In the genomic region with DNA sequence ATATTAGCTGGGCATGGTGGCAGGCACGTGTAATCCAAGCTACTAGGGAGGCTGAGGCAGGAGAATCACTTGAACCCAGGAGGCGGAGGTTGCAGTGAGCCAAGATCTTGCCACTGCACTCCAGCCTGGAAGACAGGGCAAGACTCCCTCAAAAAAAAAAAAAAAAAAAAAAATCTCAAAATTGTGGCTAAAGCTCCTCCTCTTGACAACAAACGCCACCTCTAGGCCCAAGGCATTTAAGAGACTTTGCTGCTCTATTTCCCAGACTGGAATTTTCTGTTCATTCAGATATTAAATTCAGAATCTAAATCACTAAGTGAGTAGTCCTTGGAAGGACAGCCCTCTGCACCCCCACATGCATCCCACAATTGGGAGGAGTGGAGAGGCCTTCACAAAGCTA, we compare ENCODE assay signal across 1 cellular context.
TF ChIP-seq lines count a peak whose summit lies in the region.

No MANE protein-coding gene starts in this region.

TF ChIP-seq in GM12878, 131 proteins besides CTCF, POLR2A, EP300 and RAD21 (continued from another document):
- TF ChIP-seq, protein P1, sequence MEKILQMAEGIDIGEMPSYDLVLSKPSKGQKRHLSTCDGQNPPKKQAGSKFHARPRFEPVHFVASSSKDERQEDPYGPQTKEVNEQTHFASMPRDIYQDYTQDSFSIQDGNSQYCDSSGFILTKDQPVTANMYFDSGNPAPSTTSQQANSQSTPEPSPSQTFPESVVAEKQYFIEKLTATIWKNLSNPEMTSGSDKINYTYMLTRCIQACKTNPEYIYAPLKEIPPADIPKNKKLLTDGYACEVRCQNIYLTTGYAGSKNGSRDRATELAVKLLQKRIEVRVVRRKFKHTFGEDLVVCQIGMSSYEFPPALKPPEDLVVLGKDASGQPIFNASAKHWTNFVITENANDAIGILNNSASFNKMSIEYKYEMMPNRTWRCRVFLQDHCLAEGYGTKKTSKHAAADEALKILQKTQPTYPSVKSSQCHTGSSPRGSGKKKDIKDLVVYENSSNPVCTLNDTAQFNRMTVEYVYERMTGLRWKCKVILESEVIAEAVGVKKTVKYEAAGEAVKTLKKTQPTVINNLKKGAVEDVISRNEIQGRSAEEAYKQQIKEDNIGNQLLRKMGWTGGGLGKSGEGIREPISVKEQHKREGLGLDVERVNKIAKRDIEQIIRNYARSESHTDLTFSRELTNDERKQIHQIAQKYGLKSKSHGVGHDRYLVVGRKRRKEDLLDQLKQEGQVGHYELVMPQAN (conservative IDR thresholded peaks at IDR 0.05): no peak
- no peak for TF ChIP-seq SUPT20H (IDR thresholded peaks at IDR 0.05; ENCODE audit: borderline replicate concordance, control insufficient read depth, low read depth, low read length)
- TF ChIP-seq PML (IDR thresholded peaks at IDR 0.05; ENCODE audit: low read length): no peak
- TF ChIP-seq, protein P2, sequence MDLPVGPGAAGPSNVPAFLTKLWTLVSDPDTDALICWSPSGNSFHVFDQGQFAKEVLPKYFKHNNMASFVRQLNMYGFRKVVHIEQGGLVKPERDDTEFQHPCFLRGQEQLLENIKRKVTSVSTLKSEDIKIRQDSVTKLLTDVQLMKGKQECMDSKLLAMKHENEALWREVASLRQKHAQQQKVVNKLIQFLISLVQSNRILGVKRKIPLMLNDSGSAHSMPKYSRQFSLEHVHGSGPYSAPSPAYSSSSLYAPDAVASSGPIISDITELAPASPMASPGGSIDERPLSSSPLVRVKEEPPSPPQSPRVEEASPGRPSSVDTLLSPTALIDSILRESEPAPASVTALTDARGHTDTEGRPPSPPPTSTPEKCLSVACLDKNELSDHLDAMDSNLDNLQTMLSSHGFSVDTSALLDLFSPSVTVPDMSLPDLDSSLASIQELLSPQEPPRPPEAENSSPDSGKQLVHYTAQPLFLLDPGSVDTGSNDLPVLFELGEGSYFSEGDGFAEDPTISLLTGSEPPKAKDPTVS (IDR thresholded peaks at IDR 0.05; ENCODE audit: low read depth, low read length): no peak
- no peak for TF ChIP-seq TCF7 (IDR thresholded peaks at IDR 0.05; ENCODE audit: borderline replicate concordance)
- no peak for TF ChIP-seq WRNIP1 (IDR thresholded peaks at IDR 0.05; ENCODE audit: borderline replicate concordance, low read depth, low read length)
- TF ChIP-seq MEF2A (IDR thresholded peaks at IDR 0.05; ENCODE audit: insufficient read depth, low read depth, low read length): no peak
- TF ChIP-seq ZNF274 (IDR thresholded peaks at IDR 0.05; ENCODE audit: insufficient read depth, insufficient read length): no peak
- TF ChIP-seq TCF12 (IDR thresholded peaks at IDR 0.05; ENCODE audit: low read depth, low read length): no peak
